ENCODE assay signal across 22 cellular contexts in genomic region chr2:198113316-198113715, GRCh38.
"Had no signal": no experiment of that assay in that cellular context is flagged by ENCODE, and none has a peak within 500 bp of the region (broad histone marks: within the 10 kb centered on the region; RNA-seq: fewer than 3 reads in every experiment).

No MANE protein-coding gene starts in this region.

- H3K27me3 ChIP-seq: dorsolateral prefrontal cortex, foreskin keratinocyte, pancreas, sigmoid colon, suprapubic skin, thyroid gland had no signal

- H3K4me3 ChIP-seq: dorsolateral prefrontal cortex, lower lobe of right lung, pancreas, sigmoid colon, suprapubic skin, thyroid gland had no signal

- H3K36me3 Mint-ChIP-seq: memory B cell; mesothelial cell of epicardium; natural killer cell treated with Interleukin-12 subunit alpha and Interleukin-12 subunit beta and Interleukin-15 and Interleukin-18, amount 100 ng/mL, for 72 hours; type B pancreatic cell had no signal

- H3K4me1 ChIP-seq: foreskin keratinocyte, lower lobe of right lung, pancreas, suprapubic skin, thyroid gland had no signal

- H3K27me3 Mint-ChIP-seq: memory B cell, progenitor cell of endocrine pancreas, type B pancreatic cell had no signal

- H3K4me1 Mint-ChIP-seq: memory B cell, mesothelial cell of epicardium had no signal

- ATAC-seq: foreskin keratinocyte; left lobe of liver; natural killer cell treated with Interleukin-12 subunit alpha and Interleukin-12 subunit beta and Interleukin-15 and Interleukin-18, amount 100 ng/mL, for 72 hours; pancreas had no signal

- DNase-seq: central memory CD4-positive, alpha-beta T cell; cortex of kidney; dorsolateral prefrontal cortex; effector CD8-positive, alpha-beta T cell; foreskin keratinocyte; hippocampal formation; kidney glomerular epithelial cell; lower lobe of right lung; occipital lobe; pancreas; sigmoid colon; small intestine; stimulated activated CD4-positive, alpha-beta T cell treated with anti-CD3 and anti-CD28 coated beads, Interleukin-12 subunit alpha, Interleukin-12 subunit beta, amount 100 ng/mL, for 4 hours; stimulated activated naive CD4-positive, alpha-beta T cell treated with Interleukin-2 at 50 U/mL for 16 hours; thyroid gland had no signal

- H3K36me3 ChIP-seq: lower lobe of right lung, pancreas, sigmoid colon, suprapubic skin, thyroid gland had no signal

- H3K27ac Mint-ChIP-seq: memory B cell; mesothelial cell of epicardium; natural killer cell treated with Interleukin-12 subunit alpha and Interleukin-12 subunit beta and Interleukin-15 and Interleukin-18, amount 100 ng/mL, for 72 hours; progenitor cell of endocrine pancreas; type B pancreatic cell had no signal

- H3K9me3 Mint-ChIP-seq: memory B cell; mesothelial cell of epicardium; natural killer cell treated with Interleukin-12 subunit alpha and Interleukin-12 subunit beta and Interleukin-15 and Interleukin-18, amount 100 ng/mL, for 72 hours; type B pancreatic cell had no signal

- H3K9me3 ChIP-seq: lower lobe of right lung, pancreas, sigmoid colon, suprapubic skin, thyroid gland had no signal

- H3K4me3 Mint-ChIP-seq: memory B cell; mesothelial cell of epicardium; natural killer cell treated with Interleukin-12 subunit alpha and Interleukin-12 subunit beta and Interleukin-15 and Interleukin-18, amount 100 ng/mL, for 72 hours; type B pancreatic cell had no signal

- H3K27ac ChIP-seq: foreskin keratinocyte, lower lobe of right lung, pancreas, sigmoid colon, suprapubic skin, thyroid gland had no signal
